ENCODE assay signal across 35 cellular contexts in the genomic region with DNA sequence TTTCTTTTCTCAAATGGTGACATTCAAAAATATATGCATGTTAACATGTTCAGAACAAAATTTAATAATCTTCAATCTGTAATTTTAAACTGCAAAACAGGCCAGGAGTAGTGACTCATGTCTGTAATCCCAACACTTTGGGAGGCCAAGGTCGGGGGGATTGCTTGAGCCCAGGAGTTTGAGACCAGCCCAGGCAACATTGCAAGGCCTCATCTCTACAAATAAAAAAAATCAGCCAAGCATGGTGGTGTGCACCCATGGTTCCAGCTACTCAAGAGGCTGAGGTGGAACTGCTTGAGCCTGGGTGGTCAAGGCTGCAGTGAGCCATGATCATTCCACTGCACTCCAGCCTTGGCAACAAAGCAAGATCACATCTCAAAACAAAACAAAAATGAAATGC.
"Had no signal": no experiment of that assay in that cellular context is flagged by ENCODE, and none has a peak within 500 bp of the region (broad histone marks: within the 10 kb centered on the region; RNA-seq: fewer than 3 reads in every experiment).

No MANE protein-coding gene starts in this region.

- ATAC-seq: activated CD8-positive, alpha-beta T cell treated with anti-CD3 and anti-CD28 coated beads for 36 hours; activated T-cell treated with anti-CD3 and anti-CD28 coated beads, Interleukin-2, amount 50 U/mL, for 72 hours; activated T-helper 17 cell treated with anti-CD3 and anti-CD28 coated beads, Interleukin-2, amount 50 U/mL, for 72 hours had no signal

- H3K27ac ChIP-seq: cardiac muscle cell, PC-9, WERI-Rb-1 had no signal

- H3K4me3 Mint-ChIP-seq: activated CD8-positive, alpha-beta T cell treated with anti-CD3 and anti-CD28 coated beads for 36 hours; activated naive CD8-positive, alpha-beta T cell treated with anti-CD3 and anti-CD28 coated beads for 36 hours; activated T-cell treated with anti-CD3 and anti-CD28 coated beads, Interleukin-2, amount 50 U/mL, for 72 hours; activated T-helper 17 cell treated with anti-CD3 and anti-CD28 coated beads, Interleukin-2, amount 50 U/mL, for 72 hours; central memory CD8-positive, alpha-beta T cell had no signal

- H3K4me3 ChIP-seq: cardiac muscle cell, PC-9 had no signal

- H3K27me3 ChIP-seq: cardiac muscle cell had no signal

- DNase-seq: activated CD4-positive, alpha-beta T cell treated with anti-CD3 and anti-CD28 coated beads for 1 hour; activated CD4-positive, alpha-beta T cell treated with anti-CD3 and anti-CD28 coated beads for 48 hours; activated CD4-positive, CD25-positive, alpha-beta regulatory T cell; activated CD8-positive, alpha-beta T cell treated with anti-CD3 and anti-CD28 coated beads for 36 hours; activated effector memory CD4-positive, alpha-beta T cell treated with anti-CD3 and anti-CD28 coated beads, Interleukin-2, amount 50 U/mL, for 16 hours; activated naive CD4-positive, alpha-beta T cell; activated naive CD4-positive, alpha-beta T cell treated with anti-CD3 and anti-CD28 coated beads, Interleukin-2, amount 50 U/mL, for 16 hours; activated naive CD8-positive, alpha-beta T cell treated with anti-CD3 and anti-CD28 coated beads for 36 hours; activated T-cell treated with anti-CD3 and anti-CD28 coated beads, Interleukin-2, amount 50 U/mL, for 1 hour; activated T-cell treated with anti-CD3 and anti-CD28 coated beads, Interleukin-2, amount 50 U/mL, for 72 hours; amniotic stem cell; aorta; Kasumi-1; MM.1S; MV-4-11; NCI-H1092; NCI-H1436 treated with DMSO at 0.1 percent for 48 hours; NCI-H187; NCI-H2029 treated with DMSO at 0.1 percent for 48 hours; NCI-H2107; NCI-H2171; NCI-H510A; NCI-H526; NCI-H748 treated with DMSO at 0.1 percent for 48 hours; NK-92 treated with Interleukin-12 subunit alpha and Interleukin-12 subunit beta, amount 100 ng/mL, for 24 hours; PC-9; Right ventricle myocardium superior; SW 1271; T-helper 1 cell; T-helper 2 cell; T-helper 9 cell; WERI-Rb-1 had no signal

- H2AFZ ChIP-seq: PC-9 had no signal

- H3K4me1 Mint-ChIP-seq: activated naive CD8-positive, alpha-beta T cell treated with anti-CD3 and anti-CD28 coated beads for 36 hours; activated T-helper 17 cell treated with anti-CD3 and anti-CD28 coated beads, Interleukin-2, amount 50 U/mL, for 72 hours; central memory CD8-positive, alpha-beta T cell had no signal

- H3K36me3 Mint-ChIP-seq: activated naive CD8-positive, alpha-beta T cell treated with anti-CD3 and anti-CD28 coated beads for 36 hours had no signal

- H3K27me3 Mint-ChIP-seq: activated CD8-positive, alpha-beta T cell treated with anti-CD3 and anti-CD28 coated beads for 36 hours; activated naive CD8-positive, alpha-beta T cell treated with anti-CD3 and anti-CD28 coated beads for 36 hours; central memory CD8-positive, alpha-beta T cell had no signal

- H3K27ac Mint-ChIP-seq: activated CD8-positive, alpha-beta T cell treated with anti-CD3 and anti-CD28 coated beads for 36 hours; activated naive CD8-positive, alpha-beta T cell treated with anti-CD3 and anti-CD28 coated beads for 36 hours; activated T-cell treated with anti-CD3 and anti-CD28 coated beads, Interleukin-2, amount 50 U/mL, for 72 hours; activated T-helper 17 cell treated with anti-CD3 and anti-CD28 coated beads, Interleukin-2, amount 50 U/mL, for 72 hours had no signal

- H3K4me2 ChIP-seq: PC-9 had no signal

- H3K9me3 Mint-ChIP-seq: activated CD8-positive, alpha-beta T cell treated with anti-CD3 and anti-CD28 coated beads for 36 hours; activated naive CD8-positive, alpha-beta T cell treated with anti-CD3 and anti-CD28 coated beads for 36 hours; activated T-cell treated with anti-CD3 and anti-CD28 coated beads, Interleukin-2, amount 50 U/mL, for 72 hours; activated T-helper 17 cell treated with anti-CD3 and anti-CD28 coated beads, Interleukin-2, amount 50 U/mL, for 72 hours had no signal

- H3K36me3 ChIP-seq: cardiac muscle cell, WERI-Rb-1 had no signal
